35 cellular contexts compared by ENCODE assay signal in the genomic region with DNA sequence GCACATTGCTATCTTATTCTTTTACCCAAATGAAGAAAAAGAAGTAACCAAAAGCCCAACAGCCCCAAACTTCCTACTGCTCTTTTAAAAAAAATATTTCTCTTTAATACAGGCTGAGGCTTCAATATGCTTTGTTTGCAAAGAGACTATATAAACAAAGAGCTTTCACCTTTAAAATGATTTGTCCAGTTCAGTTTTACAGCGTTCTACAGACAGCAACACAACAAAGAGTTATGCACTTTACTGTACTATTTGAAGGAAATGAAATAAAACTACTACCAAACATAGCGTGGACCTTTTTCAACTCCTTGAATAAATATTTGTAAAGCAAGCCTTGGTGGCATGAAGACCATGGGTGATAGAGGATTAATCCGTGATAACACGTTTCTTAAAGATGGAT.
"Had no signal": no experiment of that assay in that cellular context is flagged by ENCODE, and none has a peak within 500 bp of the region (broad histone marks: within the 10 kb centered on the region; RNA-seq: fewer than 3 reads in every experiment).

No MANE protein-coding gene starts in this region.

- H3K27me3 Mint-ChIP-seq: activated CD4-positive, alpha-beta memory T cell treated with anti-CD3 and anti-CD28 coated beads, Interleukin-2, amount 10 ng/mL, durations not matched to agents 7 days and 5 days; activated CD8-positive, alpha-beta memory T cell treated with anti-CD3 and anti-CD28 coated beads, Interleukin-2, amount 10 ng/mL, durations not matched to agents 7 days and 5 days; activated naive CD8-positive, alpha-beta T cell treated with anti-CD3 and anti-CD28 coated beads for 36 hours; activated T-helper 17 cell treated with anti-CD3 and anti-CD28 coated beads, Interleukin-2, amount 50 U/mL, for 72 hours had no signal

- H3K4me2 ChIP-seq: PC-9 had no signal

- H3K4me3 ChIP-seq: PC-9 had no signal

- FAIRE-seq: RCC 7860 had no signal

- H3K27ac ChIP-seq: brain microvascular endothelial cell, PC-9, RWPE1, WERI-Rb-1 had no signal

- ATAC-seq: activated CD8-positive, alpha-beta memory T cell treated with anti-CD3 and anti-CD28 coated beads, Interleukin-2, amount 10 ng/mL, durations not matched to agents 7 days and 5 days; activated T-cell treated with anti-CD3 and anti-CD28 coated beads, Interleukin-2, amount 50 U/mL, for 72 hours; activated T-helper 17 cell treated with anti-CD3 and anti-CD28 coated beads, Interleukin-2, amount 50 U/mL, for 72 hours; Right ventricle myocardium inferior; SK-N-SH treated with all-trans-retinoic acid at 6 μM for 48 hours had no signal

- H3K27ac Mint-ChIP-seq: activated CD4-positive, alpha-beta memory T cell treated with anti-CD3 and anti-CD28 coated beads, Interleukin-2, amount 10 ng/mL, durations not matched to agents 7 days and 5 days; activated CD8-positive, alpha-beta memory T cell treated with anti-CD3 and anti-CD28 coated beads, Interleukin-2, amount 10 ng/mL, durations not matched to agents 7 days and 5 days; activated naive CD8-positive, alpha-beta T cell treated with anti-CD3 and anti-CD28 coated beads for 36 hours; activated T-cell treated with anti-CD3 and anti-CD28 coated beads, Interleukin-2, amount 50 U/mL, for 72 hours; activated T-helper 17 cell treated with anti-CD3 and anti-CD28 coated beads, Interleukin-2, amount 50 U/mL, for 72 hours had no signal

- H3K36me3 Mint-ChIP-seq: activated CD8-positive, alpha-beta memory T cell treated with anti-CD3 and anti-CD28 coated beads, Interleukin-2, amount 10 ng/mL, durations not matched to agents 7 days and 5 days; activated naive CD8-positive, alpha-beta T cell treated with anti-CD3 and anti-CD28 coated beads for 36 hours had no signal

- H3K9me3 Mint-ChIP-seq: activated CD4-positive, alpha-beta memory T cell treated with anti-CD3 and anti-CD28 coated beads, Interleukin-2, amount 10 ng/mL, durations not matched to agents 7 days and 5 days; activated naive CD8-positive, alpha-beta T cell treated with anti-CD3 and anti-CD28 coated beads for 36 hours; activated T-cell treated with anti-CD3 and anti-CD28 coated beads, Interleukin-2, amount 50 U/mL, for 72 hours; activated T-helper 17 cell treated with anti-CD3 and anti-CD28 coated beads, Interleukin-2, amount 50 U/mL, for 72 hours had no signal

- H2AFZ ChIP-seq: PC-9 had no signal

- DNase-seq: activated CD4-positive, alpha-beta memory T cell treated with anti-CD3 and anti-CD28 coated beads, Interleukin-2, amount 10 ng/mL, durations not matched to agents 7 days and 5 days; activated CD4-positive, alpha-beta T cell treated with anti-CD3 and anti-CD28 coated beads for 1 hour; activated CD4-positive, alpha-beta T cell treated with anti-CD3 and anti-CD28 coated beads for 48 hours; activated CD4-positive, CD25-positive, alpha-beta regulatory T cell; activated CD8-positive, alpha-beta memory T cell treated with anti-CD3 and anti-CD28 coated beads for 24 hours; activated CD8-positive, alpha-beta memory T cell treated with anti-CD3 and anti-CD28 coated beads, Interleukin-2, amount 10 ng/mL, durations not matched to agents 7 days and 5 days; activated CD8-positive, alpha-beta memory T cell treated with anti-CD3 and anti-CD28 coated beads, Interleukin-2, amount 50 U/mL, for 48 hours; activated effector memory CD4-positive, alpha-beta T cell treated with anti-CD3 and anti-CD28 coated beads, Interleukin-2, amount 50 U/mL, for 16 hours; activated naive CD4-positive, alpha-beta T cell; activated naive CD4-positive, alpha-beta T cell treated with anti-CD3 and anti-CD28 coated beads, Interleukin-2, amount 50 U/mL, for 16 hours; activated naive CD8-positive, alpha-beta T cell treated with anti-CD3 and anti-CD28 coated beads for 36 hours; activated T-cell treated with anti-CD3 and anti-CD28 coated beads, Interleukin-2, amount 50 U/mL, for 72 hours; amniotic stem cell; aorta; brain microvascular endothelial cell; central memory CD4-positive, alpha-beta T cell; MM.1S; NCI-H1105 treated with DMSO at 0.1 percent for 48 hours; NCI-H1436; NCI-H1694; NCI-H1930; NCI-H2081 treated with DMSO at 0.1 percent for 48 hours; NCI-H345; NCI-H524 treated with DMSO at 0.1 percent for 48 hours; PC-9; SIG-M5; T-helper 1 cell; T-helper 2 cell; T-helper 9 cell; WERI-Rb-1 had no signal

- H3K27me3 ChIP-seq: brain microvascular endothelial cell had no signal

- H3K4me3 Mint-ChIP-seq: activated CD4-positive, alpha-beta memory T cell treated with anti-CD3 and anti-CD28 coated beads, Interleukin-2, amount 10 ng/mL, durations not matched to agents 7 days and 5 days; activated CD8-positive, alpha-beta memory T cell treated with anti-CD3 and anti-CD28 coated beads, Interleukin-2, amount 10 ng/mL, durations not matched to agents 7 days and 5 days; activated naive CD8-positive, alpha-beta T cell treated with anti-CD3 and anti-CD28 coated beads for 36 hours; activated T-cell treated with anti-CD3 and anti-CD28 coated beads, Interleukin-2, amount 50 U/mL, for 72 hours; activated T-helper 17 cell treated with anti-CD3 and anti-CD28 coated beads, Interleukin-2, amount 50 U/mL, for 72 hours had no signal

- H3K4me1 Mint-ChIP-seq: activated CD4-positive, alpha-beta memory T cell treated with anti-CD3 and anti-CD28 coated beads, Interleukin-2, amount 10 ng/mL, durations not matched to agents 7 days and 5 days; activated T-helper 17 cell treated with anti-CD3 and anti-CD28 coated beads, Interleukin-2, amount 50 U/mL, for 72 hours had no signal

- H3K36me3 ChIP-seq: brain microvascular endothelial cell, WERI-Rb-1 had no signal
